In genomic region chr7:108569381-108570145, GRCh38 we compare ENCODE assay signal across 1 cellular context.
TF ChIP-seq lines count a peak whose summit lies in the region.

DNAJB9 (plus strand) TSS chr7:108569874; CDS start chr7:108571727, 1,853 bp downstream.
A gene with protein sequence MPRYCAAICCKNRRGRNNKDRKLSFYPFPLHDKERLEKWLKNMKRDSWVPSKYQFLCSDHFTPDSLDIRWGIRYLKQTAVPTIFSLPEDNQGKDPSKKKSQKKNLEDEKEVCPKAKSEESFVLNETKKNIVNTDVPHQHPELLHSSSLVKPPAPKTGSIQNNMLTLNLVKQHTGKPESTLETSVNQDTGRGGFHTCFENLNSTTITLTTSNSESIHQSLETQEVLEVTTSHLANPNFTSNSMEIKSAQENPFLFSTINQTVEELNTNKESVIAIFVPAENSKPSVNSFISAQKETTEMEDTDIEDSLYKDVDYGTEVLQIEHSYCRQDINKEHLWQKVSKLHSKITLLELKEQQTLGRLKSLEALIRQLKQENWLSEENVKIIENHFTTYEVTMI (minus strand): TSS chr7:108569706. CDS start chr7:108569569, 137 bp downstream.

TF ChIP-seq in HepG2, 621 proteins besides CTCF, POLR2A, EP300 and RAD21 (continued from another document and continues in another):
- TF ChIP-seq, protein P1, sequence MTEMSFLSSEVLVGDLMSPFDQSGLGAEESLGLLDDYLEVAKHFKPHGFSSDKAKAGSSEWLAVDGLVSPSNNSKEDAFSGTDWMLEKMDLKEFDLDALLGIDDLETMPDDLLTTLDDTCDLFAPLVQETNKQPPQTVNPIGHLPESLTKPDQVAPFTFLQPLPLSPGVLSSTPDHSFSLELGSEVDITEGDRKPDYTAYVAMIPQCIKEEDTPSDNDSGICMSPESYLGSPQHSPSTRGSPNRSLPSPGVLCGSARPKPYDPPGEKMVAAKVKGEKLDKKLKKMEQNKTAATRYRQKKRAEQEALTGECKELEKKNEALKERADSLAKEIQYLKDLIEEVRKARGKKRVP (CRISPR knock-in tag; IDR thresholded peaks at IDR 0.05), result peak in 1 of 2 experiments; percentile 80; a peak in 2 of 4 replicates
- TF ChIP-seq ATF1 (CRISPR knock-in tag; IDR thresholded peaks at IDR 0.05) (peak; percentile 79), ZNF224 (CRISPR knock-in tag; IDR thresholded peaks at IDR 0.05) (peak; percentile 71), KDM5B (CRISPR knock-in tag; IDR thresholded peaks at IDR 0.05; ENCODE audit: borderline replicate concordance) (peak; percentile 82), PHF5A (CRISPR knock-in tag; IDR thresholded peaks at IDR 0.05; ENCODE audit: low read depth, unreplicated experiment) (peak; percentile 63), NCOA2 (CRISPR knock-in tag; IDR thresholded peaks at IDR 0.05) (peak; percentile 46; the same call in 1 of the 2 replicates), THYN1 (CRISPR knock-in tag; IDR thresholded peaks at IDR 0.05; ENCODE audit: borderline replicate concordance, low read depth) (no peak), MATR3 (CRISPR knock-in tag; IDR thresholded peaks at IDR 0.05) (no peak), KLF12 (CRISPR knock-in tag; IDR thresholded peaks at IDR 0.05; ENCODE audit: borderline replicate concordance) (peak; percentile 83), ZNF510 (CRISPR knock-in tag; IDR thresholded peaks at IDR 0.05; ENCODE audit: low read depth) (peak; percentile 58; the same call in 1 of the 2 replicates), PLRG1 (conservative IDR thresholded peaks at IDR 0.05) (no peak), AGO2 (optimal IDR thresholded peaks at IDR 0.05; ENCODE audit: low read depth, low read length) (no peak), ZNF354B (CRISPR knock-in tag; IDR thresholded peaks at IDR 0.05) (no peak; the same call in 1 of the 2 replicates), ZNF574 (CRISPR knock-in tag; IDR thresholded peaks at IDR 0.05) (peak; percentile 89), HIVEP1 (CRISPR knock-in tag; IDR thresholded peaks at IDR 0.05) (peak; percentile 93), TBX3 (IDR thresholded peaks at IDR 0.05; ENCODE audit: borderline replicate concordance) (no peak), TEF (CRISPR knock-in tag; IDR thresholded peaks at IDR 0.05) (peak; percentile 56; the same call in 1 of the 2 replicates), ATAD3A (CRISPR knock-in tag; IDR thresholded peaks at IDR 0.05) (no peak), MLXIP (CRISPR knock-in tag; IDR thresholded peaks at IDR 0.05; ENCODE audit: borderline replicate concordance) (no peak), RARA (CRISPR knock-in tag; IDR thresholded peaks at IDR 0.05) (0 out of 2 replicates have a peak, but pooled peaks have one; percentile 36), POLR2AphosphoS5 (IDR thresholded peaks at IDR 0.05; ENCODE audit: low read depth, low read length) (peak; percentile 83), HMGA1 (CRISPR knock-in tag; conservative IDR thresholded peaks at IDR 0.05) (no peak), RARG (CRISPR knock-in tag; IDR thresholded peaks at IDR 0.05; ENCODE audit: low read depth) (0 out of 2 replicates have a peak, but pooled peaks have one; percentile 34), ZNF777 (CRISPR knock-in tag; IDR thresholded peaks at IDR 0.05) (no peak; the same call in 1 of the 2 replicates), PAXIP1 (CRISPR knock-in tag; conservative IDR thresholded peaks at IDR 0.05) (peak; percentile 64), ZNF142 (CRISPR knock-in tag; IDR thresholded peaks at IDR 0.05) (peak; percentile 51; the same call in 1 of the 2 replicates), ZBTB38 (CRISPR knock-in tag; IDR thresholded peaks at IDR 0.05) (peak; percentile 2; the same call in 1 of the 2 replicates)
- TF ChIP-seq, protein P2, sequence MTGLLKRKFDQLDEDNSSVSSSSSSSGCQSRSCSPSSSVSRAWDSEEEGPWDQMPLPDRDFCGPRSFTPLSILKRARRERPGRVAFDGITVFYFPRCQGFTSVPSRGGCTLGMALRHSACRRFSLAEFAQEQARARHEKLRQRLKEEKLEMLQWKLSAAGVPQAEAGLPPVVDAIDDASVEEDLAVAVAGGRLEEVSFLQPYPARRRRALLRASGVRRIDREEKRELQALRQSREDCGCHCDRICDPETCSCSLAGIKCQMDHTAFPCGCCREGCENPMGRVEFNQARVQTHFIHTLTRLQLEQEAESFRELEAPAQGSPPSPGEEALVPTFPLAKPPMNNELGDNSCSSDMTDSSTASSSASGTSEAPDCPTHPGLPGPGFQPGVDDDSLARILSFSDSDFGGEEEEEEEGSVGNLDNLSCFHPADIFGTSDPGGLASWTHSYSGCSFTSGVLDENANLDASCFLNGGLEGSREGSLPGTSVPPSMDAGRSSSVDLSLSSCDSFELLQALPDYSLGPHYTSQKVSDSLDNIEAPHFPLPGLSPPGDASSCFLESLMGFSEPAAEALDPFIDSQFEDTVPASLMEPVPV (CRISPR knock-in tag; IDR thresholded peaks at IDR 0.05), result peak; percentile 90
- TF ChIP-seq, protein P3, sequence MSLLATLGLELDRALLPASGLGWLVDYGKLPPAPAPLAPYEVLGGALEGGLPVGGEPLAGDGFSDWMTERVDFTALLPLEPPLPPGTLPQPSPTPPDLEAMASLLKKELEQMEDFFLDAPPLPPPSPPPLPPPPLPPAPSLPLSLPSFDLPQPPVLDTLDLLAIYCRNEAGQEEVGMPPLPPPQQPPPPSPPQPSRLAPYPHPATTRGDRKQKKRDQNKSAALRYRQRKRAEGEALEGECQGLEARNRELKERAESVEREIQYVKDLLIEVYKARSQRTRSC (CRISPR knock-in tag; IDR thresholded peaks at IDR 0.05; ENCODE audit: low read depth), result 0 out of 2 replicates have a peak, but pooled peaks have one; percentile 77
- TF ChIP-seq, protein P4, sequence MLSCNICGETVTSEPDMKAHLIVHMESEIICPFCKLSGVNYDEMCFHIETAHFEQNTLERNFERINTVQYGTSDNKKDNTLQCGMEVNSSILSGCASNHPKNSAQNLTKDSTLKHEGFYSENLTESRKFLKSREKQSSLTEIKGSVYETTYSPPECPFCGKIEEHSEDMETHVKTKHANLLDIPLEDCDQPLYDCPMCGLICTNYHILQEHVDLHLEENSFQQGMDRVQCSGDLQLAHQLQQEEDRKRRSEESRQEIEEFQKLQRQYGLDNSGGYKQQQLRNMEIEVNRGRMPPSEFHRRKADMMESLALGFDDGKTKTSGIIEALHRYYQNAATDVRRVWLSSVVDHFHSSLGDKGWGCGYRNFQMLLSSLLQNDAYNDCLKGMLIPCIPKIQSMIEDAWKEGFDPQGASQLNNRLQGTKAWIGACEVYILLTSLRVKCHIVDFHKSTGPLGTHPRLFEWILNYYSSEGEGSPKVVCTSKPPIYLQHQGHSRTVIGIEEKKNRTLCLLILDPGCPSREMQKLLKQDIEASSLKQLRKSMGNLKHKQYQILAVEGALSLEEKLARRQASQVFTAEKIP (CRISPR knock-in tag; IDR thresholded peaks at IDR 0.05; ENCODE audit: borderline replicate concordance), result no peak
- TF ChIP-seq, protein P5, sequence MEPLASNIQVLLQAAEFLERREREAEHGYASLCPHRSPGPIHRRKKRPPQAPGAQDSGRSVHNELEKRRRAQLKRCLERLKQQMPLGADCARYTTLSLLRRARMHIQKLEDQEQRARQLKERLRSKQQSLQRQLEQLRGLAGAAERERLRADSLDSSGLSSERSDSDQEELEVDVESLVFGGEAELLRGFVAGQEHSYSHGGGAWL (CRISPR knock-in tag; IDR thresholded peaks at IDR 0.05), result peak; percentile 86; the same call in 1 of the 2 replicates
